In genomic region chr17:44982113-44982702, GRCh38 we compare ENCODE assay signal across 16 cellular contexts. TPM values are rescaled to one million over a fixed set of nuclear protein-coding genes. Genes with fewer than 3 reads are reported as not detected.
"Had no signal": no experiment of that assay in that cellular context is flagged by ENCODE, and none has a peak within 500 bp of the region (broad histone marks: within the 10 kb centered on the region; RNA-seq: fewer than 3 reads in every experiment).

No MANE protein-coding gene starts in this region.

- H3K27ac ChIP-seq: lower lobe of right lung, VCaP had no signal

- ATAC-seq: effector memory CD8-positive, alpha-beta T cell; naive thymus-derived CD4-positive, alpha-beta T cell; right cardiac atrium; stimulated activated memory B cell treated with anti-CD40 and anti-IgM and Interleukin-4, amounts not matched to agents 10 μg/mL and 1 μg/mL and 100 μg/mL, for 72 hours; T-cell had no signal

- H3K9me3 Mint-ChIP-seq: activated CD4-positive, alpha-beta memory T cell treated with anti-CD3 and anti-CD28 coated beads for 36 hours; effector memory CD8-positive, alpha-beta T cell; T-cell; type B pancreatic cell had no signal

- H3K4me2 ChIP-seq: smooth muscle cell had no signal

- H3K4me3 Mint-ChIP-seq: activated CD4-positive, alpha-beta memory T cell treated with anti-CD3 and anti-CD28 coated beads for 36 hours; effector memory CD8-positive, alpha-beta T cell; stimulated activated memory B cell treated with anti-CD40 and anti-IgM and Interleukin-4, amounts not matched to agents 10 μg/mL and 1 μg/mL and 100 μg/mL, for 72 hours; T-cell; type B pancreatic cell had no signal

- H3K36me3 Mint-ChIP-seq: activated CD4-positive, alpha-beta memory T cell treated with anti-CD3 and anti-CD28 coated beads for 36 hours; naive thymus-derived CD4-positive, alpha-beta T cell; stimulated activated memory B cell treated with anti-CD40 and anti-IgM and Interleukin-4, amounts not matched to agents 10 μg/mL and 1 μg/mL and 100 μg/mL, for 72 hours; T-cell; type B pancreatic cell had no signal

- DNase-seq: activated CD4-positive, alpha-beta memory T cell treated with anti-CD3 and anti-CD28 coated beads for 36 hours; activated T-cell treated with anti-CD3 and anti-CD28 coated beads, Interleukin-2, amount 50 U/mL, for 48 hours; effector memory CD8-positive, alpha-beta T cell; hippocampal formation; lower lobe of right lung; naive thymus-derived CD4-positive, alpha-beta T cell; occipital lobe; right cardiac atrium; substantia nigra; T-cell had no signal

- H3K9me3 ChIP-seq: lower lobe of right lung had no signal

- H3K27ac Mint-ChIP-seq: activated CD4-positive, alpha-beta memory T cell treated with anti-CD3 and anti-CD28 coated beads for 36 hours; effector memory CD8-positive, alpha-beta T cell; naive thymus-derived CD4-positive, alpha-beta T cell; stimulated activated memory B cell treated with anti-CD40 and anti-IgM and Interleukin-4, amounts not matched to agents 10 μg/mL and 1 μg/mL and 100 μg/mL, for 72 hours; T-cell; type B pancreatic cell had no signal

- H3K4me3 ChIP-seq: lower lobe of right lung, smooth muscle cell had no signal

- H3K36me3 ChIP-seq: lower lobe of right lung had no signal

RNA-seq across cellular contexts. Expression of gene C1QL1, which starts 14.1 kb away (rescaled TPM):
- total RNA-seq: epithelial cell of proximal tubule, lower lobe of right lung, mononuclear cell, smooth muscle cell, T-cell had no signal
- polyA plus RNA-seq: naive thymus-derived CD4-positive, alpha-beta T cell had no signal

RNA-seq across cellular contexts. Expression of gene KIF18B, which starts 34.6 kb away (rescaled TPM):
- polyA plus RNA-seq: naive thymus-derived CD4-positive, alpha-beta T cell had no signal
